In genomic region chr19:6767357-6768235, GRCh38 we compare ENCODE assay signal across 1 cellular context.
TF ChIP-seq lines count a peak whose summit lies in the region.

Gene SH2D3A, minus strand, starts transcription at chr19:6767435. Its CDS starts 3,687 bp downstream, at chr19:6763748.

TF ChIP-seq in HepG2, 621 proteins besides CTCF, POLR2A, EP300 and RAD21 (continued from another document and continues in another):
- TF ChIP-seq REPIN1 (CRISPR knock-in tag; IDR thresholded peaks at IDR 0.05; ENCODE audit: borderline replicate concordance, low read depth) (0 out of 2 replicates have a peak, but pooled peaks have one; percentile 34), SOX13 (IDR thresholded peaks at IDR 0.05) (no peak), SOX13 (CRISPR knock-in tag; conservative IDR thresholded peaks at IDR 0.05 in 1 of 2, IDR thresholded peaks at IDR 0.05 in 1 of 2) (no peak), CENPX (CRISPR knock-in tag; IDR thresholded peaks at IDR 0.05) (no peak), SP1 (IDR thresholded peaks at IDR 0.05) (no peak), SP1 (CRISPR knock-in tag; IDR thresholded peaks at IDR 0.05) (0 out of 2 replicates have a peak, but pooled peaks have one; percentile 29), SAP130 (CRISPR knock-in tag; IDR thresholded peaks at IDR 0.05; ENCODE audit: low read depth) (peak; percentile 30; the same call in 1 of the 2 replicates), ZNF747 (CRISPR knock-in tag; IDR thresholded peaks at IDR 0.05; ENCODE audit: borderline replicate concordance) (no peak), RFX3 (CRISPR knock-in tag; IDR thresholded peaks at IDR 0.05) (no peak), FOSL2 (CRISPR knock-in tag; IDR thresholded peaks at IDR 0.05) (no peak), TRIM24 (CRISPR knock-in tag; IDR thresholded peaks at IDR 0.05) (no peak), E2F5 (CRISPR knock-in tag; conservative IDR thresholded peaks at IDR 0.05) (no peak), ZNF407 (CRISPR knock-in tag; IDR thresholded peaks at IDR 0.05; ENCODE audit: not compliant biosample characterization) (no peak), ZNF780A (CRISPR knock-in tag; IDR thresholded peaks at IDR 0.05) (no peak), ATRX (CRISPR knock-in tag; IDR thresholded peaks at IDR 0.05; ENCODE audit: borderline replicate concordance) (no peak), MIXL1 (CRISPR knock-in tag; IDR thresholded peaks at IDR 0.05) (no peak), CREM (IDR thresholded peaks at IDR 0.05) (no peak), CREM (CRISPR knock-in tag; IDR thresholded peaks at IDR 0.05) (no peak), ZNF687 (CRISPR knock-in tag; IDR thresholded peaks at IDR 0.05) (peak; percentile 65; the same call in 1 of the 2 replicates), AGO1 (IDR thresholded peaks at IDR 0.05; ENCODE audit: low read depth, low read length, poor library complexity, severe bottlenecking) (no peak), ZNF703 (CRISPR knock-in tag; IDR thresholded peaks at IDR 0.05; ENCODE audit: borderline replicate concordance) (no peak), MXD1 (CRISPR knock-in tag; IDR thresholded peaks at IDR 0.05) (0 out of 2 replicates have a peak, but pooled peaks have one; percentile 7), SNAPC2 (CRISPR knock-in tag; IDR thresholded peaks at IDR 0.05) (no peak), ZNF577 (CRISPR knock-in tag; IDR thresholded peaks at IDR 0.05; ENCODE audit: borderline replicate concordance, low read depth) (no peak), ZFP36 (IDR thresholded peaks at IDR 0.05; ENCODE audit: borderline replicate concordance, low read depth, low read length, partially characterized antibody) (peak; percentile 40), U2AF2 (IDR thresholded peaks at IDR 0.05; ENCODE audit: low read depth, low read length) (no peak), KDM3A (CRISPR knock-in tag; IDR thresholded peaks at IDR 0.05; ENCODE audit: low read depth) (no peak), KAT8 (CRISPR knock-in tag; IDR thresholded peaks at IDR 0.05) (no peak), SP4 (CRISPR knock-in tag; IDR thresholded peaks at IDR 0.05) (peak; percentile 48; the same call in 1 of the 2 replicates), ZNF343 (CRISPR knock-in tag; IDR thresholded peaks at IDR 0.05) (peak; percentile 29; the same call in 1 of the 2 replicates), ZNF225 (CRISPR knock-in tag; IDR thresholded peaks at IDR 0.05) (no peak), DDIT3 (CRISPR knock-in tag; IDR thresholded peaks at IDR 0.05) (no peak), RFXAP (CRISPR knock-in tag; IDR thresholded peaks at IDR 0.05; ENCODE audit: borderline replicate concordance) (no peak), ZNF781 (CRISPR knock-in tag; IDR thresholded peaks at IDR 0.05; ENCODE audit: borderline replicate concordance, not compliant biosample characterization) (no peak), AGO2 (optimal IDR thresholded peaks at IDR 0.05; ENCODE audit: low read depth, low read length) (no peak), ZNF567 (CRISPR knock-in tag; IDR thresholded peaks at IDR 0.05; ENCODE audit: borderline replicate concordance) (no peak), ZNF615 (CRISPR knock-in tag; IDR thresholded peaks at IDR 0.05; ENCODE audit: borderline replicate concordance) (no peak), ZNF282 (IDR thresholded peaks at IDR 0.05; ENCODE audit: partially characterized antibody) (no peak), SMARCC2 (IDR thresholded peaks at IDR 0.05) (no peak), ZNF816 (CRISPR knock-in tag; IDR thresholded peaks at IDR 0.05; ENCODE audit: borderline replicate concordance) (no peak), ZNF589 (CRISPR knock-in tag; conservative IDR thresholded peaks at IDR 0.05) (no peak), ZBTB21 (CRISPR knock-in tag; IDR thresholded peaks at IDR 0.05) (no peak), ERF (CRISPR knock-in tag; IDR thresholded peaks at IDR 0.05) (no peak), ZNF460 (CRISPR knock-in tag; IDR thresholded peaks at IDR 0.05; ENCODE audit: borderline replicate concordance) (no peak), NR2C2 (CRISPR knock-in tag; IDR thresholded peaks at IDR 0.05; ENCODE audit: borderline replicate concordance) (no peak), ZNF362 (CRISPR knock-in tag; IDR thresholded peaks at IDR 0.05; ENCODE audit: borderline replicate concordance) (peak; percentile 73), ZNF160 (CRISPR knock-in tag; IDR thresholded peaks at IDR 0.05) (no peak), TBX3 (IDR thresholded peaks at IDR 0.05; ENCODE audit: borderline replicate concordance) (no peak), ZSCAN22 (CRISPR knock-in tag; IDR thresholded peaks at IDR 0.05) (no peak), HNF4A (CRISPR knock-in tag; IDR thresholded peaks at IDR 0.05) (no peak), TBP (CRISPR knock-in tag; IDR thresholded peaks at IDR 0.05) (no peak)
